40 cellular contexts compared by ENCODE assay signal in genomic region chr4:62533573-62533972, GRCh38.
"Had no signal": no experiment of that assay in that cellular context is flagged by ENCODE, and none has a peak within 500 bp of the region (broad histone marks: within the 10 kb centered on the region; RNA-seq: fewer than 3 reads in every experiment).

No MANE protein-coding gene starts in this region.

- H3K9me3 ChIP-seq: adrenal gland, body of pancreas had no signal

- ATAC-seq: activated naive CD4-positive, alpha-beta T cell treated with anti-CD3 and anti-CD28 coated beads, Interleukin-2, amount 50 U/mL, for 72 hours; activated naive CD8-positive, alpha-beta T cell treated with anti-CD3 and anti-CD28 coated beads, Interleukin-2, amount 50 U/mL, for 24 hours; activated T-cell treated with anti-CD3 and anti-CD28 coated beads, Interleukin-2, amount 50 U/mL, for 4 hours; activated T-cell treated with anti-CD3 and anti-CD28 coated beads, Interleukin-2, amount 50 U/mL, for 72 hours; activated T-helper 17 cell treated with anti-CD3 and anti-CD28 coated beads, Interleukin-2, amount 50 U/mL, for 72 hours; body of pancreas had no signal

- H3K27ac Mint-ChIP-seq: activated naive CD4-positive, alpha-beta T cell treated with anti-CD3 and anti-CD28 coated beads for 36 hours; activated naive CD4-positive, alpha-beta T cell treated with anti-CD3 and anti-CD28 coated beads, Interleukin-2, amount 10 ng/mL, durations not matched to agents 7 days and 5 days; activated naive CD4-positive, alpha-beta T cell treated with anti-CD3 and anti-CD28 coated beads, Interleukin-2, amount 50 U/mL, for 24 hours; activated naive CD4-positive, alpha-beta T cell treated with anti-CD3 and anti-CD28 coated beads, Interleukin-2, amount 50 U/mL, for 72 hours; activated naive CD8-positive, alpha-beta T cell; activated naive CD8-positive, alpha-beta T cell treated with anti-CD3 and anti-CD28 coated beads for 36 hours; activated naive CD8-positive, alpha-beta T cell treated with anti-CD3 and anti-CD28 coated beads, Interleukin-2, amount 10 ng/mL, durations not matched to agents 7 days and 5 days; activated naive CD8-positive, alpha-beta T cell treated with anti-CD3 and anti-CD28 coated beads, Interleukin-2, amount 50 U/mL, for 24 hours; activated T-cell treated with anti-CD3 and anti-CD28 coated beads, Interleukin-2, amount 50 U/mL, for 24 hours; activated T-cell treated with anti-CD3 and anti-CD28 coated beads, Interleukin-2, amount 50 U/mL, for 72 hours; activated T-helper 1 cell treated with anti-CD3 and anti-CD28 coated beads, Interleukin-12 subunit alpha, Interleukin-12 subunit beta, Interleukin-2, Interleukin-4 antibody, amounts not matched to agents 30 ng/mL and 10 ng/mL and 1 ng/mL, durations not matched to agents 14 hours and 24 hours and 36 hours; activated T-helper 17 cell treated with anti-CD3 and anti-CD28 coated beads, Interleukin-2, amount 50 U/mL, for 72 hours; activated T-helper 2 cell treated with anti-CD3 and anti-CD28 coated beads, Interferon-gamma antibody, Interleukin-2, Interleukin-4, amounts not matched to agents 10 μg/mL and 5 μg/mL and 100 μg/mL, durations not matched to agents 14 hours and 24 hours and 36 hours; brain had no signal

- H3K4me1 Mint-ChIP-seq: activated naive CD4-positive, alpha-beta T cell treated with anti-CD3 and anti-CD28 coated beads, Interleukin-2, amount 10 ng/mL, durations not matched to agents 7 days and 5 days; activated naive CD4-positive, alpha-beta T cell treated with anti-CD3 and anti-CD28 coated beads, Interleukin-2, amount 50 U/mL, for 24 hours; activated naive CD8-positive, alpha-beta T cell treated with anti-CD3 and anti-CD28 coated beads for 36 hours; activated naive CD8-positive, alpha-beta T cell treated with anti-CD3 and anti-CD28 coated beads, Interleukin-2, amount 10 ng/mL, durations not matched to agents 7 days and 5 days; activated naive CD8-positive, alpha-beta T cell treated with anti-CD3 and anti-CD28 coated beads, Interleukin-2, amount 50 U/mL, for 24 hours; activated T-helper 17 cell treated with anti-CD3 and anti-CD28 coated beads, Interleukin-2, amount 50 U/mL, for 72 hours; brain; central memory CD8-positive, alpha-beta T cell had no signal

- H3K36me3 Mint-ChIP-seq: activated naive CD4-positive, alpha-beta T cell treated with anti-CD3 and anti-CD28 coated beads, Interleukin-2, amount 10 ng/mL, durations not matched to agents 7 days and 5 days; activated naive CD4-positive, alpha-beta T cell treated with anti-CD3 and anti-CD28 coated beads, Interleukin-2, amount 50 U/mL, for 24 hours; activated naive CD8-positive, alpha-beta T cell; activated naive CD8-positive, alpha-beta T cell treated with anti-CD3 and anti-CD28 coated beads for 36 hours; activated naive CD8-positive, alpha-beta T cell treated with anti-CD3 and anti-CD28 coated beads, Interleukin-2, amount 10 ng/mL, durations not matched to agents 7 days and 5 days; brain had no signal

- H3K4me3 ChIP-seq: adrenal gland, ascending aorta, body of pancreas, breast epithelium, cardiac muscle cell had no signal

- H3K36me3 ChIP-seq: adrenal gland, ascending aorta, brain microvascular endothelial cell, breast epithelium, cardiac muscle cell had no signal

- FAIRE-seq: astrocyte, bronchial epithelial cell had no signal

- H3K27me3 ChIP-seq: adrenal gland, ascending aorta, body of pancreas, brain microvascular endothelial cell, breast epithelium, cardiac muscle cell had no signal

- H3K27ac ChIP-seq: adrenal gland, ascending aorta, body of pancreas, brain microvascular endothelial cell, breast epithelium, cardiac muscle cell had no signal

- H3K27me3 Mint-ChIP-seq: activated naive CD4-positive, alpha-beta T cell treated with anti-CD3 and anti-CD28 coated beads, Interleukin-2, amount 10 ng/mL, durations not matched to agents 7 days and 5 days; activated naive CD4-positive, alpha-beta T cell treated with anti-CD3 and anti-CD28 coated beads, Interleukin-2, amount 50 U/mL, for 24 hours; activated naive CD8-positive, alpha-beta T cell; activated naive CD8-positive, alpha-beta T cell treated with anti-CD3 and anti-CD28 coated beads for 36 hours; activated naive CD8-positive, alpha-beta T cell treated with anti-CD3 and anti-CD28 coated beads, Interleukin-2, amount 10 ng/mL, durations not matched to agents 7 days and 5 days; activated naive CD8-positive, alpha-beta T cell treated with anti-CD3 and anti-CD28 coated beads, Interleukin-2, amount 50 U/mL, for 24 hours; activated T-cell treated with anti-CD3 and anti-CD28 coated beads, Interleukin-2, amount 50 U/mL, for 24 hours; activated T-helper 17 cell treated with anti-CD3 and anti-CD28 coated beads, Interleukin-2, amount 50 U/mL, for 72 hours; central memory CD8-positive, alpha-beta T cell had no signal

- DNase-seq: activated effector memory CD4-positive, alpha-beta T cell treated with anti-CD3 and anti-CD28 coated beads, Interleukin-2, amount 50 U/mL, for 16 hours; activated effector memory CD4-positive, alpha-beta T cell treated with Interleukin-2 at 50 U/mL for 16 hours; activated gamma-delta T cell; activated gamma-delta T cell treated with Interleukin-2 at 50 U/mL for 16 hours; activated naive CD4-positive, alpha-beta T cell; activated naive CD4-positive, alpha-beta T cell treated with anti-CD3 and anti-CD28 coated beads for 36 hours; activated naive CD4-positive, alpha-beta T cell treated with anti-CD3 and anti-CD28 coated beads, Interleukin-2, amount 10 ng/mL, durations not matched to agents 7 days and 5 days; activated naive CD4-positive, alpha-beta T cell treated with anti-CD3 and anti-CD28 coated beads, Interleukin-2, amount 50 U/mL, for 16 hours; activated naive CD4-positive, alpha-beta T cell treated with Interleukin-2 at 50 U/mL for 16 hours; activated naive CD8-positive, alpha-beta T cell treated with anti-CD3 and anti-CD28 coated beads for 36 hours; activated naive CD8-positive, alpha-beta T cell treated with anti-CD3 and anti-CD28 coated beads, Interleukin-2, amount 10 ng/mL, durations not matched to agents 7 days and 5 days; activated naive CD8-positive, alpha-beta T cell treated with anti-CD3 and anti-CD28 coated beads, Interleukin-2, amount 50 U/mL, for 24 hours; activated T-cell treated with anti-CD3 and anti-CD28 coated beads, Interleukin-2, amount 50 U/mL, for 1 hour; activated T-cell treated with anti-CD3 and anti-CD28 coated beads, Interleukin-2, amount 50 U/mL, for 24 hours; activated T-cell treated with anti-CD3 and anti-CD28 coated beads, Interleukin-2, amount 50 U/mL, for 4 hours; activated T-cell treated with anti-CD3 and anti-CD28 coated beads, Interleukin-2, amount 50 U/mL, for 48 hours; activated T-cell treated with anti-CD3 and anti-CD28 coated beads, Interleukin-2, amount 50 U/mL, for 72 hours; adrenal gland; amniotic stem cell; amygdala; anterior cingulate cortex; aorta; body of pancreas; brain microvascular endothelial cell; caudate nucleus; central memory CD4-positive, alpha-beta T cell; cerebellar nuclear complex had no signal

- H3K4me3 Mint-ChIP-seq: activated naive CD4-positive, alpha-beta T cell treated with anti-CD3 and anti-CD28 coated beads for 36 hours; activated naive CD4-positive, alpha-beta T cell treated with anti-CD3 and anti-CD28 coated beads, Interleukin-2, amount 10 ng/mL, durations not matched to agents 7 days and 5 days; activated naive CD4-positive, alpha-beta T cell treated with anti-CD3 and anti-CD28 coated beads, Interleukin-2, amount 50 U/mL, for 24 hours; activated naive CD8-positive, alpha-beta T cell; activated naive CD8-positive, alpha-beta T cell treated with anti-CD3 and anti-CD28 coated beads for 36 hours; activated naive CD8-positive, alpha-beta T cell treated with anti-CD3 and anti-CD28 coated beads, Interleukin-2, amount 10 ng/mL, durations not matched to agents 7 days and 5 days; activated naive CD8-positive, alpha-beta T cell treated with anti-CD3 and anti-CD28 coated beads, Interleukin-2, amount 50 U/mL, for 24 hours; activated T-cell treated with anti-CD3 and anti-CD28 coated beads, Interleukin-2, amount 50 U/mL, for 24 hours; activated T-cell treated with anti-CD3 and anti-CD28 coated beads, Interleukin-2, amount 50 U/mL, for 4 hours; activated T-cell treated with anti-CD3 and anti-CD28 coated beads, Interleukin-2, amount 50 U/mL, for 72 hours; activated T-helper 1 cell treated with anti-CD3 and anti-CD28 coated beads, Interleukin-12 subunit alpha, Interleukin-12 subunit beta, Interleukin-2, Interleukin-4 antibody, amounts not matched to agents 30 ng/mL and 10 ng/mL and 1 ng/mL, durations not matched to agents 14 hours and 24 hours and 36 hours; activated T-helper 17 cell treated with anti-CD3 and anti-CD28 coated beads, Interleukin-2, amount 50 U/mL, for 72 hours; brain; central memory CD8-positive, alpha-beta T cell had no signal

- H3K4me1 ChIP-seq: adrenal gland, ascending aorta, body of pancreas, breast epithelium had no signal
